1 cellular context compared by ENCODE assay signal in genomic region chr1:178238722-178239510, GRCh38.
TF ChIP-seq lines count a peak whose summit lies in the region.

No MANE protein-coding gene starts in this region.

TF ChIP-seq in GM23338, 12 proteins besides CTCF, POLR2A, EP300 and RAD21 (continued from another document):
- TF ChIP-seq REST (IDR thresholded peaks at IDR 0.05; ENCODE audit: unreplicated experiment) (no peak), ZNF114 (CRISPR knock-in tag; IDR thresholded peaks at IDR 0.05) (no peak), POLR2AphosphoS5 (IDR thresholded peaks at IDR 0.05; ENCODE audit: low read depth) (no peak)
